10 cellular contexts compared by ENCODE assay signal in the genomic region with DNA sequence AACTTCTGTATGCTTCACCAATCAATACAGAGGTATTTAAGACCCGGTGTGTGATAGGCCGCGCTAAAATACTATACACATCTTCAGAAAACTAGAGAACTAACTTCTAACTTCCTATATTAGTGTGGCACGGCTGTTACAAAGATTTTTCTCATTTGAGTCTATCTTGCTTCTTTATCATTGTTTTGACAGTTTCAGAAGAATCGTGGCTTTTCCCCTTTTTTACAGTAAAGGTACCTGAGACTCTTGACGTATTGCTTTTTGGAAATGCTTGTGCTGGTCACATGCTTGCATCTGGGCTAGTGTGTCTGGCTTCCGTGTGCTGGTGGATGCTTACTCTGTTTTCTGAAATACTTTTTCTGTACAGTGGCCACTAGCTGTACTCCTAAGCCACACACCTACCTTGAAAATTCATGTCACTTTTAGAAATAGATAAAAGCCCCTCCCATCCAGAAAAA. TPM values are rescaled to one million over a fixed set of nuclear protein-coding genes. Genes with fewer than 3 reads are reported as not detected.
A peak's percentile ranks its signal among the peaks of the same experiment; 100 is the strongest.
DNase-seq lines count a peak whose midpoint lies in the region; ATAC-seq and TF ChIP-seq lines count a peak whose summit lies in the region.
"Had no signal": no experiment of that assay in that cellular context is flagged by ENCODE, and none has a peak within 500 bp of the region (broad histone marks: within the 10 kb centered on the region; RNA-seq: fewer than 3 reads in every experiment).

No MANE protein-coding gene starts in this region.

- POLR2A ChIA-PET in activated naive CD8-positive, alpha-beta T cell treated with anti-CD3 and anti-CD28 coated beads, Interleukin-2, amount 10 ng/mL, durations not matched to agents 7 days and 5 days (lab: Charles Lee): interaction anchor here (0.9 to 21.3 kb wide), 10 partner anchors 10 to 175 kb away, joined by 3 to 489 read pairs (median 10); partner anchors contain the start of gene IKZF1

- H3K9me3 Mint-ChIP-seq in activated naive CD8-positive, alpha-beta T cell treated with anti-CD3 and anti-CD28 coated beads, Interleukin-2, amount 10 ng/mL, durations not matched to agents 7 days and 5 days: no peaks in the 10 kb centered on the region

- peak overlapping the region; percentile 97 for H3K27ac Mint-ChIP-seq in activated naive CD8-positive, alpha-beta T cell treated with anti-CD3 and anti-CD28 coated beads, Interleukin-2, amount 10 ng/mL, durations not matched to agents 7 days and 5 days

- DNase-seq in activated naive CD8-positive, alpha-beta T cell treated with anti-CD3 and anti-CD28 coated beads, Interleukin-2, amount 10 ng/mL, durations not matched to agents 7 days and 5 days: no peak
- DNase-seq in NCI-H1092 treated with DMSO at 0.1 percent for 48 hours (lab: John Stamatoyannopoulos, UW) (no peak), MV-4-11 (lab: John Stamatoyannopoulos, UW) (no peak), DMS53 (lab: John Stamatoyannopoulos, UW) (no peak), epidermal melanocyte (ENCODE audit: insufficient read length, low spot score) (no peak)
- DNase-seq: gastrocnemius medialis, NCI-H1417 treated with DMSO at 0.1 percent for 48 hours had no signal

- H3K36me3 Mint-ChIP-seq in activated naive CD8-positive, alpha-beta T cell treated with anti-CD3 and anti-CD28 coated beads, Interleukin-2, amount 10 ng/mL, durations not matched to agents 7 days and 5 days: peaks cover 65% of the 10 kb centered on the region

- ATAC-seq in GM21367 (IDR thresholded peaks at IDR 0.05; ENCODE audit: unreplicated experiment): peak; percentile 54
- peak; percentile 68 for ATAC-seq in HG03432 (IDR thresholded peaks at IDR 0.05; ENCODE audit: unreplicated experiment)
- peak; percentile 76 for ATAC-seq in activated naive CD8-positive, alpha-beta T cell treated with anti-CD3 and anti-CD28 coated beads, Interleukin-2, amount 10 ng/mL, durations not matched to agents 7 days and 5 days (ENCODE audit: low read depth)
- ATAC-seq: gastrocnemius medialis had no signal

- peaks cover 81% of the 10 kb centered on the region for H3K4me1 Mint-ChIP-seq in activated naive CD8-positive, alpha-beta T cell treated with anti-CD3 and anti-CD28 coated beads, Interleukin-2, amount 10 ng/mL, durations not matched to agents 7 days and 5 days

- TF ChIP-seq CTCF in GM12872 (IDR thresholded peaks at IDR 0.05; ENCODE audit: insufficient read depth, low read depth, low read length): peak; percentile 15; the same call in 1 of the 3 replicates

- peak overlapping the region; percentile 97 for H3K4me3 Mint-ChIP-seq in activated naive CD8-positive, alpha-beta T cell treated with anti-CD3 and anti-CD28 coated beads, Interleukin-2, amount 10 ng/mL, durations not matched to agents 7 days and 5 days

- no peaks in the 10 kb centered on the region for H3K27me3 Mint-ChIP-seq in activated naive CD8-positive, alpha-beta T cell treated with anti-CD3 and anti-CD28 coated beads, Interleukin-2, amount 10 ng/mL, durations not matched to agents 7 days and 5 days

RNA-seq across cellular contexts. Expression of gene IKZF1, which starts 12.7 kb away (rescaled TPM):
- 100 to 1,000 TPM; 383 to 410 TPM for total RNA-seq in activated naive CD8-positive, alpha-beta T cell treated with anti-CD3 and anti-CD28 coated beads, Interleukin-2, amount 10 ng/mL, durations not matched to agents 7 days and 5 days
